Comparison of ENCODE assay signal across 8 cellular contexts in the genomic region with DNA sequence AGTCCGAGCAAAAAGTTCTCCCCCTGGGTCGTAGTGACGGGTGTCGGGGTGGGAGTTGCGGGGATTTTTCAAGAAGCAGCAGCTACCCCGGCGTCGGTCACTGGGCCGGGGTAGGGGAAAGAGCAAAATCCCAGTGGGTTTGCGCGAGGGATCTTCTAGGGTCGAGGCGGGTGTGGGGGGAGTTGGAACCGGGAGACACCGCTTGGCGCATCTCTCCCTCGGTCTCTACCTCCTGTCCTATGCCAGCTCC. TPM values are rescaled to one million over a fixed set of nuclear protein-coding genes. Genes with fewer than 3 reads are reported as not detected.
DNase-seq lines count a peak whose midpoint lies in the region; ATAC-seq, FAIRE-seq and TF ChIP-seq lines count a peak whose summit lies in the region.

No MANE protein-coding gene starts in this region.

- no peaks in the 10 kb centered on the region for H4K20me1 ChIP-seq in GM12878 (ENCODE audit: control insufficient read depth, insufficient read depth)

- H2AFZ ChIP-seq in GM12878 (ENCODE audit: control insufficient read depth, low read depth, low read length) = peak overlapping the region; percentile 72

- TF ChIP-seq POLR2A in GM12878 (IDR thresholded peaks at IDR 0.05; ENCODE audit: low read depth, low read length) = no peak

- TF ChIP-seq EP300 in GM12878 (IDR thresholded peaks at IDR 0.05; ENCODE audit: borderline replicate concordance in 1 of 2, control insufficient read depth in 1 of 2, low read depth in 2 of 2, low read length in 2 of 2) = no peak

- H3K4me1 Mint-ChIP-seq in activated CD8-positive, alpha-beta memory T cell treated with anti-CD3 and anti-CD28 coated beads, Interleukin-2, amount 10 ng/mL, durations not matched to agents 7 days and 5 days = peaks cover 11% of the 10 kb centered on the region
- peaks cover 21% of the 10 kb centered on the region for H3K4me1 Mint-ChIP-seq in type B pancreatic cell (ENCODE audit: unreplicated experiment)

- 0% methylated on average over 14 of the region's 17 CpGs for WGBS in GM12878 (ENCODE audit: insufficient coverage, insufficient replicate concordance, low lambda C conversion rate, missing lambda C conversion rate)

- peaks cover 50% of the 10 kb centered on the region for H3K79me2 ChIP-seq in GM12878 (ENCODE audit: control insufficient read depth, insufficient read depth, low read length)

- H3K4me3 Mint-ChIP-seq in activated CD8-positive, alpha-beta memory T cell treated with anti-CD3 and anti-CD28 coated beads, Interleukin-2, amount 10 ng/mL, durations not matched to agents 7 days and 5 days = peak overlapping the region; percentile 90
- H3K4me3 Mint-ChIP-seq in type B pancreatic cell = peak overlapping the region; percentile 96

- peaks cover 7% of the 10 kb centered on the region for H3K36me3 Mint-ChIP-seq in activated CD8-positive, alpha-beta memory T cell treated with anti-CD3 and anti-CD28 coated beads, Interleukin-2, amount 10 ng/mL, durations not matched to agents 7 days and 5 days
- H3K36me3 Mint-ChIP-seq in type B pancreatic cell = peaks cover 3% of the 10 kb centered on the region

- TF ChIP-seq CTCF in GM12878 (IDR thresholded peaks at IDR 0.05 in 2 of 3, conservative IDR thresholded peaks at IDR 0.05 in 1 of 3; ENCODE audit: control insufficient read depth in 2 of 3, extremely low read depth in 1 of 3, insufficient read depth in 1 of 3, low read depth in 3 of 3, low read length in 3 of 3) (no peak), lower lobe of right lung (IDR thresholded peaks at IDR 0.05) (no peak), type B pancreatic cell (conservative IDR thresholded peaks at IDR 0.05) (no peak)

- H3K27ac Mint-ChIP-seq in activated CD8-positive, alpha-beta memory T cell treated with anti-CD3 and anti-CD28 coated beads, Interleukin-2, amount 10 ng/mL, durations not matched to agents 7 days and 5 days = peak overlapping the region; percentile 89
- H3K27ac Mint-ChIP-seq in type B pancreatic cell = peak overlapping the region; percentile 97

- TF ChIP-seq RAD21 in GM12878 (IDR thresholded peaks at IDR 0.05; ENCODE audit: insufficient read depth, low read depth, low read length) = no peak

- no peak for FAIRE-seq in GM12878 (lab: Jason Lieb, UNC)

- peaks cover 4% of the 10 kb centered on the region for H3K4me1 ChIP-seq in GM12878 (ENCODE audit: control insufficient read depth, insufficient read depth, low read length)
- H3K4me1 ChIP-seq in lower lobe of right lung = peaks cover 33% of the 10 kb centered on the region

- CTCF ChIA-PET in activated CD8-positive, alpha-beta memory T cell treated with anti-CD3 and anti-CD28 coated beads, Interleukin-2, amount 10 ng/mL, durations not matched to agents 7 days and 5 days (lab: Charles Lee) = interaction anchor here (0.7 to 6.3 kb wide), 20 partner anchors 9 to 233 kb away, joined by 3 to 74 read pairs (median 4); a partner anchor contains a TSS
- CTCF ChIA-PET in GM12878 (lab: Yijun Ruan, JAX) = interaction anchor here (0.6 to 2.9 kb wide), 16 partner anchors 9 to 177 kb away, joined by 3 to 19 read pairs (median 6); a partner anchor contains a TSS

- RAD21 ChIA-PET in GM12878 (lab: Charles Lee; ENCODE audit: unreplicated experiment) = interaction anchor here (0.6 to 2.8 kb wide), 16 partner anchors 9 to 124 kb away, joined by 3 to 16 read pairs (median 4); a partner anchor contains a TSS

- H3K4me3 ChIP-seq in GM12878 = peak overlapping the region; percentile 98
- H3K4me3 ChIP-seq in lower lobe of right lung = peak overlapping the region; percentile 97

- H3K9me3 ChIP-seq in GM12878 (replicated peaks; ENCODE audit: control insufficient read depth, insufficient read depth, low read length) (no peaks in the 10 kb centered on the region), lower lobe of right lung (no peaks in the 10 kb centered on the region)

- intact Hi-C loops in GM12878 (cut with micrococcal nuclease; ENCODE audit: unreplicated experiment) (loop anchor here (2.0 kb wide), 1 partner anchor 23 kb away; no protein-coding TSS in a partner anchor), lower lobe of right lung (cut with DNase I) (no loop called here)

- POLR2A ChIA-PET in GM12878 (lab: Charles Lee) = interaction anchor here (0.6 to 2.1 kb wide), 15 partner anchors 12 to 150 kb away, joined by 3 to 26 read pairs (median 5); a partner anchor contains a TSS

- H3K27me3 Mint-ChIP-seq in activated CD8-positive, alpha-beta memory T cell treated with anti-CD3 and anti-CD28 coated beads, Interleukin-2, amount 10 ng/mL, durations not matched to agents 7 days and 5 days = no peaks in the 10 kb centered on the region
- H3K27me3 Mint-ChIP-seq in type B pancreatic cell = peaks cover 4% of the 10 kb centered on the region

- no peaks in the 10 kb centered on the region for H3K9me3 Mint-ChIP-seq in activated CD8-positive, alpha-beta memory T cell treated with anti-CD3 and anti-CD28 coated beads, Interleukin-2, amount 10 ng/mL, durations not matched to agents 7 days and 5 days (ENCODE audit: low read depth)
- H3K9me3 Mint-ChIP-seq in type B pancreatic cell = no peaks in the 10 kb centered on the region

- in situ Hi-C loops in GM12878 (cut with MboI) = loop anchor here (25.0 kb wide), 1 partner anchor 291 kb away; a partner anchor contains a TSS

- no peak for ATAC-seq in activated CD8-positive, alpha-beta memory T cell treated with anti-CD3 and anti-CD28 coated beads, Interleukin-2, amount 10 ng/mL, durations not matched to agents 7 days and 5 days
- ATAC-seq in GM12878 = no peak
- peak in 1 of 2 donors; percentile 0 for ATAC-seq in lower lobe of right lung

- no peaks in the 10 kb centered on the region for H3K36me3 ChIP-seq in GM12878 (ENCODE audit: control insufficient read depth in 2 of 2, insufficient read depth in 2 of 2, low read length in 1 of 2)
- H3K36me3 ChIP-seq in lower lobe of right lung = peaks cover 10% of the 10 kb centered on the region

- peak overlapping the region; percentile 88 for H3K9ac ChIP-seq in GM12878 (ENCODE audit: control insufficient read depth, insufficient read depth, low read length)

- BruUV-seq in GM12878 (replicated peaks; lab: Mats Ljungman, UMichigan) = TSS peak; percentile 68

- SMC1A ChIA-PET in GM12878 (lab: Charles Lee; ENCODE audit: uncharacterized antibody, unreplicated experiment) = interaction anchor here (0.8 to 1.9 kb wide), 8 partner anchors 9 to 124 kb away, joined by 3 to 8 read pairs (median 4); a partner anchor contains a TSS

- H3K27ac ChIP-seq in GM12878 (ENCODE audit: control insufficient read depth, insufficient read depth) (peak overlapping the region; percentile 89), lower lobe of right lung (peak overlapping the region; percentile 96)

- no peak for DNase-seq in activated CD8-positive, alpha-beta memory T cell treated with anti-CD3 and anti-CD28 coated beads, Interleukin-2, amount 10 ng/mL, durations not matched to agents 7 days and 5 days
- DNase-seq in activated CD8-positive, alpha-beta memory T cell treated with anti-CD3 and anti-CD28 coated beads, Interleukin-2, amount 50 U/mL, for 4 hours = no peak
- DNase-seq in GM12878 (ENCODE audit: low read depth, low spot score) (no peak), lower lobe of right lung (no peak), type B pancreatic cell (ENCODE audit: extremely low spot score, unreplicated experiment) (no peak), SW 1271 (lab: John Stamatoyannopoulos, UW) (no peak), GDM1 (lab: John Stamatoyannopoulos, UW) (no peak)
- DNase-seq in stimulated activated naive CD4-positive, alpha-beta T cell treated with Interleukin-2 at 50 U/mL for 16 hours (lab: John Stamatoyannopoulos, UW) = no peak

- H3K4me2 ChIP-seq in GM12878 (ENCODE audit: control insufficient read depth, insufficient read depth) = peak overlapping the region; percentile 93

- no peaks in the 10 kb centered on the region for H3K27me3 ChIP-seq in GM12878 (replicated peaks in 1 of 2; ENCODE audit: control insufficient read depth in 2 of 2, insufficient read depth in 2 of 2, low read length in 1 of 2)
- H3K27me3 ChIP-seq in lower lobe of right lung (ENCODE audit: low read depth) = no peaks in the 10 kb centered on the region

RNA-seq across cellular contexts. Expression of a gene that starts 2.3 kb away (rescaled TPM):
- total RNA-seq in activated CD8-positive, alpha-beta memory T cell treated with anti-CD3 and anti-CD28 coated beads, Interleukin-2, amount 10 ng/mL, durations not matched to agents 7 days and 5 days = 100 to 1,000 TPM; 128 to 158 TPM
- 81.2 and 86.5 TPM in 2 replicates for total RNA-seq in GM12878 (2013; cell fraction: nucleolus; rRNA removed)
- total RNA-seq in GM12878 (2014; rRNA removed) (91.9 and 92.2 TPM in 2 replicates), GM12878 (2014; rRNA removed; fragmentation: Illumina TruSeq; extraction: Trizol) (71.8 and 80.6 TPM in 2 replicates), GM12878 (2021) (118 and 124 TPM in 2 replicates), lower lobe of right lung (56.7 TPM), type B pancreatic cell (ENCODE audit: low replicate concordance) (85.7 and 101 TPM in 2 replicates)
- 26.0 TPM for polyA plus RNA-seq in GM12878 (2011; ENCODE audit: low read depth)
- polyA plus RNA-seq in GM12878 (2011; rRNA removed) (28.5 and 32.9 TPM in 2 replicates), GM12878 (2014; fragmentation: Illumina TruSeq; extraction: Trizol) (78.4 and 110 TPM in 2 replicates), GM12878 (2014; fragmentation: Nextera tagmentation; extraction: Ambion mirVana) (1 to 10 TPM; 2.2 to 4.3 TPM), GM12878 (2014; rRNA removed) (79.5 and 89.3 TPM in 2 replicates), GM12878 (2016; fragmentation: Nextera tagmentation; extraction: Ambion mirVana) (10 to 100 TPM; 77.0 to 79.8 TPM)
- polyA plus RNA-seq in GM12878 (2011; cell fraction: cytosol; rRNA removed) = 26.6 and 28.2 TPM in 2 replicates
- 60.3 and 110 TPM in 2 replicates for polyA plus RNA-seq in GM12878 (2011; cell fraction: nucleus; rRNA removed)
- polyA plus RNA-seq in GM12878 (2012) = 43.0 and 54.3 TPM in 2 replicates
- 22.5 and 30.8 TPM in 2 replicates for polyA minus RNA-seq in GM12878 (2011; rRNA and poly(A)+ RNA removed)
- polyA minus RNA-seq in GM12878 (2011; cell fraction: cytosol; rRNA and poly(A)+ RNA removed) = 12.6 and 18.1 TPM in 2 replicates
- polyA minus RNA-seq in GM12878 (2011; cell fraction: nucleus; rRNA and poly(A)+ RNA removed) = 29.5 and 60.7 TPM in 2 replicates

RNA-seq across cellular contexts. Expression of a gene that starts 22.1 kb away (rescaled TPM):
- 100 to 1,000 TPM; 106 to 122 TPM for total RNA-seq in activated CD8-positive, alpha-beta memory T cell treated with anti-CD3 and anti-CD28 coated beads, Interleukin-2, amount 10 ng/mL, durations not matched to agents 7 days and 5 days
- total RNA-seq in GM12878 (2013; cell fraction: nucleolus; rRNA removed) = 40.9 and 44.3 TPM in 2 replicates
- total RNA-seq in GM12878 (2014; rRNA removed) (35.4 and 41.2 TPM in 2 replicates), GM12878 (2014; rRNA removed; fragmentation: Illumina TruSeq; extraction: Trizol) (26.8 and 27.6 TPM in 2 replicates), GM12878 (2021) (75.5 and 78.7 TPM in 2 replicates), lower lobe of right lung (67.4 TPM), type B pancreatic cell (ENCODE audit: low replicate concordance) (96.7 and 111 TPM in 2 replicates)
- 13.0 TPM for polyA plus RNA-seq in GM12878 (2011; ENCODE audit: low read depth)
- polyA plus RNA-seq in GM12878 (2011; rRNA removed) (36.1 and 41.3 TPM in 2 replicates), GM12878 (2014; fragmentation: Illumina TruSeq; extraction: Trizol) (27.7 and 37.9 TPM in 2 replicates), GM12878 (2014; fragmentation: Nextera tagmentation; extraction: Ambion mirVana) (1 to 10 TPM in 1 of 2 experiments, under 1 TPM in 1; 0.71 to 2.3 TPM), GM12878 (2014; rRNA removed) (44.8 and 48.6 TPM in 2 replicates), GM12878 (2016; fragmentation: Nextera tagmentation; extraction: Ambion mirVana) (1 to 10 TPM; 6.8 to 8.8 TPM)
- polyA plus RNA-seq in GM12878 (2011; cell fraction: cytosol; rRNA removed) = 42.6 TPM in 2 replicates
- polyA plus RNA-seq in GM12878 (2011; cell fraction: nucleus; rRNA removed) = 96.8 and 107 TPM in 2 replicates
- polyA plus RNA-seq in GM12878 (2012) = 24.0 and 30.1 TPM in 2 replicates
- 39.7 and 45.8 TPM in 2 replicates for polyA minus RNA-seq in GM12878 (2011; rRNA and poly(A)+ RNA removed)
- 11.5 and 13.8 TPM in 2 replicates for polyA minus RNA-seq in GM12878 (2011; cell fraction: cytosol; rRNA and poly(A)+ RNA removed)
- polyA minus RNA-seq in GM12878 (2011; cell fraction: nucleus; rRNA and poly(A)+ RNA removed) = 30.8 and 60.6 TPM in 2 replicates

RNA-seq across cellular contexts. Expression of a gene that starts 35.0 kb away (rescaled TPM):
- 10 to 100 TPM; 31.4 to 34.1 TPM for total RNA-seq in activated CD8-positive, alpha-beta memory T cell treated with anti-CD3 and anti-CD28 coated beads, Interleukin-2, amount 10 ng/mL, durations not matched to agents 7 days and 5 days
- 24.8 and 26.0 TPM in 2 replicates for total RNA-seq in GM12878 (2013; cell fraction: nucleolus; rRNA removed)
- total RNA-seq in GM12878 (2014; rRNA removed) (23.8 and 24.0 TPM in 2 replicates), GM12878 (2014; rRNA removed; fragmentation: Illumina TruSeq; extraction: Trizol) (10.3 and 10.6 TPM in 2 replicates), GM12878 (2021) (18.5 and 20.1 TPM in 2 replicates), lower lobe of right lung (41.9 TPM), type B pancreatic cell (ENCODE audit: low replicate concordance) (39.5 and 40.0 TPM in 2 replicates)
- polyA plus RNA-seq in GM12878 (2011; ENCODE audit: low read depth) = 16.3 TPM
- polyA plus RNA-seq in GM12878 (2011; rRNA removed) (16.1 and 20.8 TPM in 2 replicates), GM12878 (2014; fragmentation: Illumina TruSeq; extraction: Trizol) (10.0 and 19.2 TPM in 2 replicates), GM12878 (2014; fragmentation: Nextera tagmentation; extraction: Ambion mirVana) (1 to 10 TPM; 4.3 to 5.9 TPM), GM12878 (2014; rRNA removed) (29.6 and 34.0 TPM in 2 replicates), GM12878 (2016; fragmentation: Nextera tagmentation; extraction: Ambion mirVana) (10 to 100 TPM; 21.0 to 21.3 TPM)
- polyA plus RNA-seq in GM12878 (2011; cell fraction: cytosol; rRNA removed) = 28.3 and 36.9 TPM in 2 replicates
- polyA plus RNA-seq in GM12878 (2011; cell fraction: nucleus; rRNA removed) = 147 and 181 TPM in 2 replicates
- polyA plus RNA-seq in GM12878 (2012) = 23.6 and 29.4 TPM in 2 replicates
- polyA minus RNA-seq in GM12878 (2011; rRNA and poly(A)+ RNA removed) = 10.5 and 15.0 TPM in 2 replicates
- polyA minus RNA-seq in GM12878 (2011; cell fraction: cytosol; rRNA and poly(A)+ RNA removed) = 5.1 and 6.2 TPM in 2 replicates
- 12.0 and 17.9 TPM in 2 replicates for polyA minus RNA-seq in GM12878 (2011; cell fraction: nucleus; rRNA and poly(A)+ RNA removed)

RNA-seq across cellular contexts. Expression of a gene that starts 46.1 kb away (rescaled TPM):
- total RNA-seq in activated CD8-positive, alpha-beta memory T cell treated with anti-CD3 and anti-CD28 coated beads, Interleukin-2, amount 10 ng/mL, durations not matched to agents 7 days and 5 days = not detected
- not detected in 2 replicates for total RNA-seq in GM12878 (2013; cell fraction: nucleolus; rRNA removed)
- total RNA-seq in GM12878 (2014; rRNA removed) (not detected in 2 replicates), GM12878 (2014; rRNA removed; fragmentation: Illumina TruSeq; extraction: Trizol) (not detected in 2 replicates), GM12878 (2021) (not detected in 2 replicates), lower lobe of right lung (0.83 TPM), type B pancreatic cell (ENCODE audit: low replicate concordance) (not detected in 2 replicates)
- polyA plus RNA-seq in GM12878 (2011; ENCODE audit: low read depth) = not detected
- polyA plus RNA-seq in GM12878 (2011; rRNA removed) (not detected in 2 replicates), GM12878 (2014; fragmentation: Illumina TruSeq; extraction: Trizol) (not detected in 2 replicates), GM12878 (2014; fragmentation: Nextera tagmentation; extraction: Ambion mirVana) (not detected), GM12878 (2014; rRNA removed) (0.03 and 0.04 TPM in 2 replicates), GM12878 (2016; fragmentation: Nextera tagmentation; extraction: Ambion mirVana) (not detected)
- not detected in 2 replicates for polyA plus RNA-seq in GM12878 (2011; cell fraction: cytosol; rRNA removed)
- polyA plus RNA-seq in GM12878 (2011; cell fraction: nucleus; rRNA removed) = not detected in 2 replicates
- 0.03 TPM in 1 of 2 replicates, not detected in the other for polyA plus RNA-seq in GM12878 (2012)
- not detected in 2 replicates for polyA minus RNA-seq in GM12878 (2011; rRNA and poly(A)+ RNA removed)
- polyA minus RNA-seq in GM12878 (2011; cell fraction: cytosol; rRNA and poly(A)+ RNA removed) = not detected in 2 replicates
- not detected in 2 replicates for polyA minus RNA-seq in GM12878 (2011; cell fraction: nucleus; rRNA and poly(A)+ RNA removed)

RNA-seq across cellular contexts. Expression of a gene that starts 51.3 kb away (rescaled TPM):
- under 1 TPM in 1 of 2 experiments, not detected in 1; 0.26 TPM for total RNA-seq in activated CD8-positive, alpha-beta memory T cell treated with anti-CD3 and anti-CD28 coated beads, Interleukin-2, amount 10 ng/mL, durations not matched to agents 7 days and 5 days
- not detected in 2 replicates for total RNA-seq in GM12878 (2013; cell fraction: nucleolus; rRNA removed)
- total RNA-seq in GM12878 (2014; rRNA removed) (not detected in 2 replicates), GM12878 (2014; rRNA removed; fragmentation: Illumina TruSeq; extraction: Trizol) (not detected in 2 replicates), GM12878 (2021) (0.19 and 0.23 TPM in 2 replicates), lower lobe of right lung (not detected), type B pancreatic cell (ENCODE audit: low replicate concordance) (0.68 TPM in 1 of 2 replicates, not detected in the other)
- polyA plus RNA-seq in GM12878 (2011; ENCODE audit: low read depth) = 0.56 TPM
- polyA plus RNA-seq in GM12878 (2011; rRNA removed) (not detected in 2 replicates), GM12878 (2014; fragmentation: Illumina TruSeq; extraction: Trizol) (not detected in 2 replicates), GM12878 (2014; fragmentation: Nextera tagmentation; extraction: Ambion mirVana) (under 1 TPM in 1 of 2 experiments, not detected in 1; 0.07 TPM), GM12878 (2014; rRNA removed) (0.11 and 1.1 TPM in 2 replicates), GM12878 (2016; fragmentation: Nextera tagmentation; extraction: Ambion mirVana) (under 1 TPM; 0.44 to 0.56 TPM)
- 0.06 TPM in 1 of 2 replicates, not detected in the other for polyA plus RNA-seq in GM12878 (2011; cell fraction: cytosol; rRNA removed)
- polyA plus RNA-seq in GM12878 (2011; cell fraction: nucleus; rRNA removed) = 0.25 and 0.41 TPM in 2 replicates
- 0.90 and 1.5 TPM in 2 replicates for polyA plus RNA-seq in GM12878 (2012)
- not detected in 2 replicates for polyA minus RNA-seq in GM12878 (2011; rRNA and poly(A)+ RNA removed)
- not detected in 2 replicates for polyA minus RNA-seq in GM12878 (2011; cell fraction: cytosol; rRNA and poly(A)+ RNA removed)
- polyA minus RNA-seq in GM12878 (2011; cell fraction: nucleus; rRNA and poly(A)+ RNA removed) = 0.29 TPM in 1 of 2 replicates, not detected in the other
